In the genomic region with DNA sequence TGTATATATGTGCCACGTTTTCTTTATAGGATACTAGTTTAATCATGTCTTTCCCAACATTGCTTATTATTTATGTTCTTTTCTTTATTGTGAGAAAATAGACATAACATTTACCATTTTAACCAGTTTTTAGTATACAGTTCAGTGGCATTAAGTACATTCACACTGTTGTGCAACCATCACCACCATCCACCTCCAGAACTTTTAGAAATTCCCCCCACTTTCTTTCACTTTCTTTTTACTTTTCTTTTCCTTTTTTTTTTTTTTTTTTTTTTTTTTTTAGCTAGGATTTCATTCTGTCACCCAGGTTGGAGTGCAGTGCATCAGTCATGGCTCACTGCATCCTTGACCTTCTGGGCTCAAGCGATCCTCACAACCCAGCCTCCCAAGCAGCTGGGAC, we compare ENCODE assay signal across 30 cellular contexts.
"Had no signal": no experiment of that assay in that cellular context is flagged by ENCODE, and none has a peak within 500 bp of the region (broad histone marks: within the 10 kb centered on the region; RNA-seq: fewer than 3 reads in every experiment).

No MANE protein-coding gene starts in this region.

- H3K4me3 Mint-ChIP-seq: activated CD4-positive, alpha-beta memory T cell treated with anti-CD3 and anti-CD28 coated beads, Interleukin-2, amount 10 ng/mL, durations not matched to agents 7 days and 5 days; activated naive CD4-positive, alpha-beta T cell treated with anti-CD3 and anti-CD28 coated beads, Interleukin-2, amount 50 U/mL, for 24 hours; activated T-cell treated with anti-CD3 and anti-CD28 coated beads, Interleukin-2, amount 50 U/mL, for 24 hours; IgD-negative memory B cell had no signal

- H3K4me1 ChIP-seq: breast epithelium, Peyer's patch, SJSA1 had no signal

- H3K27me3 Mint-ChIP-seq: activated CD4-positive, alpha-beta memory T cell treated with anti-CD3 and anti-CD28 coated beads, Interleukin-2, amount 10 ng/mL, durations not matched to agents 7 days and 5 days; activated naive CD4-positive, alpha-beta T cell treated with anti-CD3 and anti-CD28 coated beads, Interleukin-2, amount 50 U/mL, for 24 hours; activated T-cell treated with anti-CD3 and anti-CD28 coated beads, Interleukin-2, amount 50 U/mL, for 24 hours; IgD-negative memory B cell had no signal

- H3K9me3 ChIP-seq: breast epithelium, Peyer's patch, SJSA1, SK-N-SH had no signal

- H3K27me3 ChIP-seq: breast epithelium, Peyer's patch, SJSA1 had no signal

- H3K27ac Mint-ChIP-seq: activated CD4-positive, alpha-beta memory T cell treated with anti-CD3 and anti-CD28 coated beads, Interleukin-2, amount 10 ng/mL, durations not matched to agents 7 days and 5 days; activated naive CD4-positive, alpha-beta T cell treated with anti-CD3 and anti-CD28 coated beads, Interleukin-2, amount 50 U/mL, for 24 hours had no signal

- DNase-seq: activated CD4-positive, alpha-beta memory T cell treated with anti-CD3 and anti-CD28 coated beads, Interleukin-2, amount 10 ng/mL, durations not matched to agents 7 days and 5 days; activated CD4-positive, alpha-beta T cell treated with anti-CD3 and anti-CD28 coated beads for 1 hour; activated CD4-positive, CD25-positive, alpha-beta regulatory T cell; activated effector memory CD4-positive, alpha-beta T cell treated with Interleukin-2 at 50 U/mL for 16 hours; activated T-cell treated with anti-CD3 and anti-CD28 coated beads, Interleukin-2, amount 50 U/mL, for 24 hours; amniotic stem cell; Karpas-422; KBM-7; NCI-H1092 treated with DMSO at 0.1 percent for 48 hours; NCI-H1417; NCI-H146; NCI-H187; NCI-H2029 treated with DMSO at 0.1 percent for 48 hours; NCI-H2107; NCI-H2171; NCI-H510A; NCI-H526; NCI-H748 treated with DMSO at 0.1 percent for 48 hours; NK-92 treated with Interleukin-12 subunit alpha and Interleukin-12 subunit beta, amount 100 ng/mL, for 24 hours; PC-3; Peyer's patch; RPMI8226; SHP77 treated with DMSO at 0.1 percent for 48 hours; SK-N-SH; T1000; WERI-Rb-1 had no signal

- H3K4me3 ChIP-seq: breast epithelium, Peyer's patch, SJSA1 had no signal

- H3K9ac ChIP-seq: SK-N-SH had no signal

- ATAC-seq: PC-3 had no signal

- H3K27ac ChIP-seq: breast epithelium, Peyer's patch, SJSA1, WERI-Rb-1 had no signal

- H3K36me3 ChIP-seq: breast epithelium had no signal

- H3K4me2 ChIP-seq: SK-N-SH had no signal

- H3K9me3 Mint-ChIP-seq: activated CD4-positive, alpha-beta memory T cell treated with anti-CD3 and anti-CD28 coated beads, Interleukin-2, amount 10 ng/mL, durations not matched to agents 7 days and 5 days; activated naive CD4-positive, alpha-beta T cell treated with anti-CD3 and anti-CD28 coated beads, Interleukin-2, amount 50 U/mL, for 24 hours; activated T-cell treated with anti-CD3 and anti-CD28 coated beads, Interleukin-2, amount 50 U/mL, for 24 hours; IgD-negative memory B cell had no signal
